ENCODE assay signal across 8 cellular contexts in the genomic region with DNA sequence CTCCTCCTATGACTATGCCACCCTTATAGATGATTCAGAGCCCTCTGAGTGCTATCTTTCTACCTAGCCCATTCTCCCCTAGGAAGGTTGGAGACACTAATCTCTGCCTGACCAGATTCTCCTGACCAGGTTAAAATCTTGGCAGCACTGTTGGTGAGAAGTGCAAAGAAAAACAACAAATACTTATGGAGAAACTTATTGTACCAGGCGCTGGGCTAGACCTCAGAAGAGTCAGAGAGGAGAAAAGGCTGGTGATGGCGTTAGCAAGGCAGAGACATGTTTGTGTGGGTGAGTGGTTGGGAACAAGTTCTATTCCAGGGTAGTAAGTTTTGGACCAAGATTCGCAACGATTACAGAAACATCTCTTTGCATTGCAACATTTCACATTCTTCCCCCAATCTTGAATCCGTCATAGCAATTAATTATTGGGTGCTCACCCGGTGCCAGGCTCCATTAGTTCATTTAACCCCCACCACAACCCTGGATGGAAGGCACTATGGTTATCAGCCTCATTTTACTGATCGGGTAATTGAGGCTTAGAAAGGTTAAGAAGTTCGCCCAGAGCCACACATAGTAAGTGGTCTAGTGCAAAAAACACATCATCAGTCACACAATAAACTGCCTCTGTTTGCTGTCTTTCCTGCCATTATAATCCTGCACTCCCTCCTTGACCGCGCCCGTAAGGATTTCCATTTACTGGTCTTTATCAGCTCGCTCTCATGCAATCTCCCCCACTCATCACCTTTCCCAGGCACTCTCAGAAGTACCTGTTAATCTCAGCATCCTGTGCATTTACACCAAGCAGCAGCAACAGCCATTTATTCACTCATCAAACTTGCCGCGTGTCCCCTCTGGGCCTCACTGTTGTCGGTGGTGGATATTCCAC.
DNase-seq lines count a peak whose midpoint lies in the region; ATAC-seq and TF ChIP-seq lines count a peak whose summit lies in the region.

No MANE protein-coding gene starts in this region.

- no peaks in the 10 kb centered on the region for H3K9me3 Mint-ChIP-seq in T-helper 1 cell treated with Interleukin-12 subunit alpha and Interleukin-12 subunit beta and Interleukin-4 antibody, amounts not matched to agents 30 μg/mL and 1 μg/mL, for 36 hours
- no peaks in the 10 kb centered on the region for H3K9me3 Mint-ChIP-seq in stimulated activated naive CD8-positive, alpha-beta T cell treated with anti-CD3 and anti-CD28 coated beads, Interleukin-15, amount 100 ng/mL, for 72 hours

- peaks cover 19% of the 10 kb centered on the region for H3K4me1 Mint-ChIP-seq in T-helper 1 cell treated with Interleukin-12 subunit alpha and Interleukin-12 subunit beta and Interleukin-4 antibody, amounts not matched to agents 30 μg/mL and 1 μg/mL, for 36 hours (ENCODE audit: low read depth)
- H3K4me1 Mint-ChIP-seq in stimulated activated naive CD8-positive, alpha-beta T cell treated with anti-CD3 and anti-CD28 coated beads, Interleukin-15, amount 100 ng/mL, for 72 hours = peaks cover 46% of the 10 kb centered on the region

- no peak for TF ChIP-seq CTCF in WI38 (IDR thresholded peaks at IDR 0.05; ENCODE audit: low read depth, low read length)

- H3K27me3 Mint-ChIP-seq in T-helper 1 cell treated with Interleukin-12 subunit alpha and Interleukin-12 subunit beta and Interleukin-4 antibody, amounts not matched to agents 30 μg/mL and 1 μg/mL, for 36 hours (ENCODE audit: low read depth) = peaks cover 19% of the 10 kb centered on the region
- H3K27me3 Mint-ChIP-seq in stimulated activated naive CD8-positive, alpha-beta T cell treated with anti-CD3 and anti-CD28 coated beads, Interleukin-15, amount 100 ng/mL, for 72 hours = no peaks in the 10 kb centered on the region

- no peaks in the 10 kb centered on the region for H3K36me3 Mint-ChIP-seq in T-helper 1 cell treated with Interleukin-12 subunit alpha and Interleukin-12 subunit beta and Interleukin-4 antibody, amounts not matched to agents 30 μg/mL and 1 μg/mL, for 36 hours (ENCODE audit: low read depth)

- H3K36me3 ChIP-seq in iPS-18a (ENCODE audit: control insufficient read depth, low read depth, low read length) = no peaks in the 10 kb centered on the region

- no peak overlapping the region for H3K9ac ChIP-seq in iPS-18a (ENCODE audit: low read length)

- no peak overlapping the region for H3K27ac ChIP-seq in iPS-18a (ENCODE audit: low read length)

- ATAC-seq in stimulated activated naive CD8-positive, alpha-beta T cell treated with anti-CD3 and anti-CD28 coated beads, Interleukin-15, amount 100 ng/mL, for 72 hours = no peak
- no peak for ATAC-seq in GM21360 (IDR thresholded peaks at IDR 0.05; ENCODE audit: unreplicated experiment)

- H3K27me3 ChIP-seq in iPS-18a (ENCODE audit: control insufficient read depth, insufficient read depth, low read length) = peaks cover 8% of the 10 kb centered on the region

- H3K4me1 ChIP-seq in iPS-18a (ENCODE audit: control insufficient read depth, low read depth, low read length) = peaks cover 9% of the 10 kb centered on the region

- H3K4me3 Mint-ChIP-seq in T-helper 1 cell treated with Interleukin-12 subunit alpha and Interleukin-12 subunit beta and Interleukin-4 antibody, amounts not matched to agents 30 μg/mL and 1 μg/mL, for 36 hours = peak overlapping the region; percentile 78
- H3K4me3 Mint-ChIP-seq in stimulated activated naive CD8-positive, alpha-beta T cell treated with anti-CD3 and anti-CD28 coated beads, Interleukin-15, amount 100 ng/mL, for 72 hours = peak overlapping the region; percentile 67 to 72

- H3K4me3 ChIP-seq in WI38 (ENCODE audit: low read depth, low read length) = peak overlapping the region; percentile 79
- peak overlapping the region; percentile 89 for H3K4me3 ChIP-seq in iPS-18a (ENCODE audit: low read length)

- H3K27ac Mint-ChIP-seq in T-helper 1 cell treated with Interleukin-12 subunit alpha and Interleukin-12 subunit beta and Interleukin-4 antibody, amounts not matched to agents 30 μg/mL and 1 μg/mL, for 36 hours = no peak overlapping the region
- peak overlapping the region in 1 of 2 donors; percentile 85 for H3K27ac Mint-ChIP-seq in stimulated activated naive CD8-positive, alpha-beta T cell treated with anti-CD3 and anti-CD28 coated beads, Interleukin-15, amount 100 ng/mL, for 72 hours

- H3K9me3 ChIP-seq in iPS-18a (ENCODE audit: control insufficient read depth, low read depth, low read length) = no peaks in the 10 kb centered on the region

- DNase-seq in T-helper 1 cell (no peak), DMS 273 (lab: John Stamatoyannopoulos, UW; ENCODE audit: unreplicated experiment) (no peak), NOMO-1 (lab: John Stamatoyannopoulos, UW; ENCODE audit: unreplicated experiment in 2 of 2) (no peak)
- no peak for DNase-seq in stimulated activated naive CD8-positive, alpha-beta T cell treated with anti-CD3 and anti-CD28 coated beads, Interleukin-15, amount 100 ng/mL, for 72 hours
